1 cellular context compared by ENCODE assay signal in genomic region chr2:241867776-241868420, GRCh38.
TF ChIP-seq lines count a peak whose summit lies in the region.

No MANE protein-coding gene starts in this region.

TF ChIP-seq in IMR-90, 13 proteins besides CTCF, POLR2A, EP300 and RAD21:
- TF ChIP-seq MAZ (IDR thresholded peaks at IDR 0.05; ENCODE audit: borderline replicate concordance, low read depth, low read length) (no peak), SMC3 (IDR thresholded peaks at IDR 0.05; ENCODE audit: low read depth, low read length) (no peak), CEBPB (IDR thresholded peaks at IDR 0.05; ENCODE audit: low read depth, low read length) (no peak), ELK1 (IDR thresholded peaks at IDR 0.05; ENCODE audit: borderline replicate concordance, low read depth, low read length) (no peak), USF2 (IDR thresholded peaks at IDR 0.05; ENCODE audit: low read depth, low read length) (no peak), RFX5 (IDR thresholded peaks at IDR 0.05; ENCODE audit: low read depth, low read length) (no peak), MXI1 (IDR thresholded peaks at IDR 0.05; ENCODE audit: borderline replicate concordance, low read depth, low read length) (no peak), RCOR1 (IDR thresholded peaks at IDR 0.05; ENCODE audit: insufficient replicate concordance, low read length) (no peak)
